In the genomic region with DNA sequence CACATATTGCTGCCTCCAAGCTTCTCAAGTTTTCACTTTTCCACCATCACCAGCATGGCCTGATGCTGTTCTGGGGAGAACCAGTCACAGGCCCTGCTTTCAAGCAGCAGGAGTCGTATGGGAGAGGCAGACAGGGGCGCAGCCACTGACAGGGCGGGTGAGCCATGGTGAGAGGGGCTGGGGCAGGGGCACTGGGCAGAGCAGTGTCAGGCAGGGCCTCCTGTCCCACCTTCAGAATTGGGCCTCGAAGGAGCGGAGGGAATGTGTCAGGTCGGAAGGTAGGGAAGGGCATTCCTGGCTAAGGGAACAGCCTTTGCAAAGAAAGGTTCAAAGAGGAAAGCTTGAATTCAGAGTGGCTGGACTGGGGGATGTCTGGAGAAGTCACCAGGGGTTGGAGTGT, we compare ENCODE assay signal across 11 cellular contexts. TPM values are rescaled to one million over a fixed set of nuclear protein-coding genes. Genes with fewer than 3 reads are reported as not detected.
DNase-seq lines count a peak whose midpoint lies in the region; ATAC-seq and TF ChIP-seq lines count a peak whose summit lies in the region.
"Had no signal": no experiment of that assay in that cellular context is flagged by ENCODE, and none has a peak within 500 bp of the region (broad histone marks: within the 10 kb centered on the region; RNA-seq: fewer than 3 reads in every experiment).

No MANE protein-coding gene starts in this region.

- H3K27ac Mint-ChIP-seq in Calu3 (ENCODE audit: unreplicated experiment) (peak overlapping the region; percentile 56), MCF 10A (ENCODE audit: low read depth, unreplicated experiment) (peak overlapping the region; percentile 78)

- ATAC-seq in GM21737 (IDR thresholded peaks at IDR 0.05; ENCODE audit: unreplicated experiment), result no peak

- CTCF ChIA-PET in Calu3 (lab: Charles Lee), result interaction anchor here (0.8 to 2.0 kb wide), 4 partner anchors 9 to 233 kb away, joined by 3 to 8 read pairs (median 4); no protein-coding TSS in a partner anchor
- CTCF ChIA-PET in MCF 10A (lab: Yijun Ruan, JAX), result interaction anchor here (0.6 to 5.8 kb wide), 30 partner anchors 9 to 240 kb away, joined by 3 to 52 read pairs (median 4); a partner anchor contains a TSS

- H4K20me1 ChIP-seq in Loucy (ENCODE audit: insufficient read depth, low read length, poor library complexity, severe bottlenecking), result no peaks in the 10 kb centered on the region
- H4K20me1 ChIP-seq in osteoblast (ENCODE audit: insufficient read depth, low read length), result no peaks in the 10 kb centered on the region

- TF ChIP-seq CTCF in Calu3 (IDR thresholded peaks at IDR 0.05; ENCODE audit: unreplicated experiment), result no peak
- TF ChIP-seq CTCF in Loucy (conservative IDR thresholded peaks at IDR 0.05; ENCODE audit: low read length), result no peak
- TF ChIP-seq CTCF in MCF 10A (IDR thresholded peaks at IDR 0.05; ENCODE audit: unreplicated experiment), result no peak
- TF ChIP-seq CTCF in osteoblast (IDR thresholded peaks at IDR 0.05; ENCODE audit: extremely low read depth, low read depth, low read length), result no peak
- no peak for TF ChIP-seq CTCF in esophagus squamous epithelium (IDR thresholded peaks at IDR 0.05)

- H3K4me3 Mint-ChIP-seq in Calu3 (ENCODE audit: low read depth, unreplicated experiment) (no peak overlapping the region), MCF 10A (ENCODE audit: unreplicated experiment) (no peak overlapping the region)

- BruUV-seq in Calu3 (replicated peaks; lab: Mats Ljungman, UMichigan) (no TSS peak), MCF 10A (replicated peaks; lab: Mats Ljungman, UMichigan) (no TSS peak)

- POLR2A ChIA-PET in MCF 10A (lab: Yijun Ruan, JAX), result interaction anchor here (0.5 to 1.6 kb wide), 3 partner anchors 8 to 170 kb away, joined by 3 to 5 read pairs (median 3); no protein-coding TSS in a partner anchor

- no peak for TF ChIP-seq POLR2A in esophagus squamous epithelium (IDR thresholded peaks at IDR 0.05)

- H3K9ac ChIP-seq in Loucy (ENCODE audit: low read depth, low read length, poor library complexity, severe bottlenecking), result no peak overlapping the region

- H3K36me3 Mint-ChIP-seq in Calu3 (ENCODE audit: insufficient read depth, unreplicated experiment) (peaks cover 29% of the 10 kb centered on the region), MCF 10A (ENCODE audit: insufficient read depth, unreplicated experiment) (no peaks in the 10 kb centered on the region)

- H3K27ac ChIP-seq in osteoblast (ENCODE audit: low read depth, low read length), result no peak overlapping the region
- no peak overlapping the region for H3K27ac ChIP-seq in esophagus squamous epithelium

- WGBS in esophagus squamous epithelium, 2 donors, result 60 to 87% methylated on average over 3 to 6 of the region's 6 CpGs

- H2AFZ ChIP-seq in Loucy (ENCODE audit: low read length) (peak overlapping the region; percentile 92; the same call in 1 of the 2 replicates), osteoblast (ENCODE audit: low read length) (peak overlapping the region; percentile 63)

- H3K4me1 ChIP-seq in Loucy (ENCODE audit: insufficient read depth, low read length, poor library complexity, severe bottlenecking) (peaks cover 9% of the 10 kb centered on the region), osteoblast (ENCODE audit: insufficient read depth, low read length) (peaks cover 35% of the 10 kb centered on the region), esophagus squamous epithelium (peaks cover 16 to 68% (median 27%) of the 10 kb centered on the region in 3 donors)

- H3K9me3 Mint-ChIP-seq in Calu3 (ENCODE audit: low read depth, unreplicated experiment), result no peaks in the 10 kb centered on the region
- no peaks in the 10 kb centered on the region for H3K9me3 Mint-ChIP-seq in MCF 10A (ENCODE audit: unreplicated experiment)

- no peaks in the 10 kb centered on the region for H3K9me2 ChIP-seq in Loucy (replicated peaks; ENCODE audit: low read depth, low read length)

- H3K4me3 ChIP-seq in Loucy (ENCODE audit: low read length, poor library complexity, severe bottlenecking), result no peak overlapping the region
- no peak overlapping the region for H3K4me3 ChIP-seq in osteoblast (ENCODE audit: insufficient read depth, low read length)
- no peak overlapping the region for H3K4me3 ChIP-seq in esophagus squamous epithelium
- H3K4me3 ChIP-seq: gastroesophageal sphincter, HAP-1 had no signal

- H3K4me1 Mint-ChIP-seq in Calu3 (ENCODE audit: low read depth, unreplicated experiment) (peaks cover 54% of the 10 kb centered on the region), MCF 10A (ENCODE audit: insufficient read depth, unreplicated experiment) (peaks cover 33% of the 10 kb centered on the region)

- H3K36me3 ChIP-seq in Loucy (ENCODE audit: insufficient read depth, low read length) (no peaks in the 10 kb centered on the region), osteoblast (ENCODE audit: insufficient read depth, low read length) (no peaks in the 10 kb centered on the region), esophagus squamous epithelium (no peaks in the 10 kb centered on the region)
- H3K36me3 ChIP-seq: gastroesophageal sphincter, HAP-1 had no signal

- H3K79me2 ChIP-seq in Loucy (ENCODE audit: insufficient read depth, low read length) (peaks cover under 1% of the 10 kb centered on the region; the same call in 1 of the 2 replicates), osteoblast (ENCODE audit: insufficient read depth, low read length) (peaks cover under 1% of the 10 kb centered on the region)

- DNase-seq in Calu3 (no peak), MCF 10A (ENCODE audit: unreplicated experiment) (no peak), osteoblast (ENCODE audit: insufficient read length, low spot score, missing footprints) (no peak), C1 segment of cervical spinal cord (lab: John Stamatoyannopoulos, UW) (no peak), NCI-H2196 treated with DMSO at 0.1 percent for 48 hours (lab: John Stamatoyannopoulos, UW; ENCODE audit: unreplicated experiment) (no peak), esophagus squamous epithelium (lab: John Stamatoyannopoulos, UW) (no peak)
- DNase-seq: SIG-M5 had no signal

- no peaks in the 10 kb centered on the region for H3F3A ChIP-seq in Loucy (ENCODE audit: low read depth)

- intact Hi-C loops in Calu3 (cut with micrococcal nuclease; ENCODE audit: unreplicated experiment) (no loop called here), MCF 10A (cut with micrococcal nuclease) (no loop called here), esophagus squamous epithelium (cut with DNase I) (no loop called here)

- H3K27me3 ChIP-seq in Loucy (ENCODE audit: insufficient read depth, low read length, poor library complexity, severe bottlenecking) (no peaks in the 10 kb centered on the region), osteoblast (ENCODE audit: insufficient read depth, low read length) (no peaks in the 10 kb centered on the region), esophagus squamous epithelium (no peaks in the 10 kb centered on the region)
- H3K27me3 ChIP-seq: gastroesophageal sphincter had no signal

- H3K9me3 ChIP-seq in Loucy (ENCODE audit: insufficient read depth, low read depth, low read length) (no peaks in the 10 kb centered on the region), osteoblast (ENCODE audit: low read depth, low read length) (no peaks in the 10 kb centered on the region), esophagus squamous epithelium (no peaks in the 10 kb centered on the region)
- H3K9me3 ChIP-seq: gastroesophageal sphincter, HAP-1 had no signal

- H3K4me2 ChIP-seq in Loucy (ENCODE audit: low read depth, low read length, poor library complexity, severe bottlenecking), result no peak overlapping the region
- H3K4me2 ChIP-seq in osteoblast (ENCODE audit: insufficient read depth, low read length), result no peak overlapping the region

- H3K27me3 Mint-ChIP-seq in Calu3 (ENCODE audit: unreplicated experiment) (no peaks in the 10 kb centered on the region), MCF 10A (ENCODE audit: insufficient read depth, unreplicated experiment) (no peaks in the 10 kb centered on the region)

RNA-seq across cellular contexts. Expression of a gene that starts 4.9 kb away (rescaled TPM):
- total RNA-seq in Calu3 (2022) (93.5 and 111 TPM in 2 replicates), MCF 10A (2022) (25.7 and 45.2 TPM in 2 replicates), osteoblast (24.5 and 27.5 TPM in 2 replicates), esophagus squamous epithelium (10 to 100 TPM; 24.1 to 53.6 (median 38.4) TPM)

RNA-seq across cellular contexts. Expression of a gene that starts 26.4 kb away (rescaled TPM):
- total RNA-seq in Calu3 (2022), result 1.5 and 1.7 TPM in 2 replicates
- total RNA-seq in MCF 10A (2022), result 2.3 and 2.5 TPM in 2 replicates
- 13.0 and 15.2 TPM in 2 replicates for total RNA-seq in osteoblast
- 1 to 10 TPM; 2.4 to 5.1 (median 3.2) TPM for total RNA-seq in esophagus squamous epithelium
